In genomic region chr19:48696353-48697010, GRCh38 we compare ENCODE assay signal across 8 cellular contexts. TPM values are rescaled to one million over a fixed set of nuclear protein-coding genes. Genes with fewer than 3 reads are reported as not detected.
DNase-seq lines count a peak whose midpoint lies in the region; ATAC-seq, FAIRE-seq and TF ChIP-seq lines count a peak whose summit lies in the region.

No MANE protein-coding gene starts in this region.

- TF ChIP-seq CTCF in fibroblast of lung (conservative IDR thresholded peaks at IDR 0.05 in 1 of 2, IDR thresholded peaks at IDR 0.05 in 1 of 2; ENCODE audit: low read depth in 1 of 2, low read length in 2 of 2) = no peak
- TF ChIP-seq CTCF in ovary (IDR thresholded peaks at IDR 0.05) = no peak
- TF ChIP-seq CTCF in D721Med (IDR thresholded peaks at IDR 0.05; ENCODE audit: insufficient read depth, missing control alignments) = no peak

- ATAC-seq in GM18909 (IDR thresholded peaks at IDR 0.05; ENCODE audit: poor library complexity, unreplicated experiment) (no peak), HG02938 (IDR thresholded peaks at IDR 0.05; ENCODE audit: unreplicated experiment) (no peak)

- H3K27me3 ChIP-seq in fibroblast of lung (ENCODE audit: control insufficient read depth, insufficient read depth, low read length) = no peaks in the 10 kb centered on the region
- no peaks in the 10 kb centered on the region for H3K27me3 ChIP-seq in ovary

- no peak overlapping the region for H2AFZ ChIP-seq in fibroblast of lung (ENCODE audit: low read length)

- H3K9ac ChIP-seq in fibroblast of lung (ENCODE audit: insufficient read depth, low read length) = peak overlapping the region; percentile 7

- DNase-seq in COR-L47 (lab: John Stamatoyannopoulos, UW) (peak; percentile 4), NCI-H69 (lab: John Stamatoyannopoulos, UW) (peak; percentile 74), fibroblast of lung (ENCODE audit: low read depth in 2 of 2) (no peak), ovary (no peak), D721Med (ENCODE audit: insufficient read length, low spot score) (no peak), NOMO-1 (lab: John Stamatoyannopoulos, UW; ENCODE audit: unreplicated experiment in 2 of 2) (no peak)

- H3K36me3 ChIP-seq in fibroblast of lung (ENCODE audit: control insufficient read depth, insufficient read depth, low read length) (no peaks in the 10 kb centered on the region), ovary (no peaks in the 10 kb centered on the region)

- peaks cover 2% of the 10 kb centered on the region for H3K4me1 ChIP-seq in fibroblast of lung (ENCODE audit: control insufficient read depth, extremely low read depth, insufficient read depth, low read length)
- H3K4me1 ChIP-seq in ovary (ENCODE audit: insufficient read depth) = no peaks in the 10 kb centered on the region

- H3K27ac ChIP-seq in fibroblast of lung (ENCODE audit: insufficient read depth, low read length) (no peak overlapping the region), ovary (no peak overlapping the region)

- 21 to 31% (median 22%) methylated on average over 33 to 34 of the region's 34 CpGs for WGBS in ovary, 3 donors

- no peak for TF ChIP-seq EP300 in ovary (IDR thresholded peaks at IDR 0.05)

- no peak for TF ChIP-seq POLR2A in ovary (IDR thresholded peaks at IDR 0.05)

- H4K20me1 ChIP-seq in fibroblast of lung (ENCODE audit: control insufficient read depth, extremely low read depth, insufficient read depth, low read length) = no peaks in the 10 kb centered on the region

- no peak for FAIRE-seq in D721Med (lab: Jason Lieb, UNC)

- H3K4me3 ChIP-seq in fibroblast of lung (replicated peaks in 1 of 4; ENCODE audit: control extremely low read depth in 1 of 4, insufficient read depth in 1 of 4, low read depth in 3 of 4, low read length in 4 of 4) = no peak overlapping the region
- peak overlapping the region; percentile 16 for H3K4me3 ChIP-seq in ovary

- no peaks in the 10 kb centered on the region for H3K79me2 ChIP-seq in fibroblast of lung (ENCODE audit: control insufficient read depth, insufficient read depth, low read length)

- peak overlapping the region; percentile 51 for H3K4me2 ChIP-seq in fibroblast of lung (ENCODE audit: extremely low read depth, insufficient read depth, low read length)

- intact Hi-C loops in ovary (cut with DNase I) = no loop called here

- H3K9me3 ChIP-seq in fibroblast of lung (ENCODE audit: control insufficient read depth, insufficient read depth, low read depth, low read length) = no peaks in the 10 kb centered on the region
- no peaks in the 10 kb centered on the region for H3K9me3 ChIP-seq in ovary

RNA-seq across cellular contexts. Expression of gene FUT2, which starts 0.7 kb away (rescaled TPM):
- under 0.01 TPM in 1 of 2 replicates, not detected in the other for total RNA-seq in fibroblast of lung
- polyA plus RNA-seq in fibroblast of lung = not detected in 2 replicates
- 0.15 and 0.30 TPM in 2 replicates for polyA plus RNA-seq in fibroblast of lung (2012)
- not detected in 2 replicates for polyA minus RNA-seq in fibroblast of lung (ENCODE audit: low replicate concordance)
- total RNA-seq in ovary = 1 to 10 TPM in 5 of 7 donors, not detected in 2; 1.0 to 2.5 (median 2.4) TPM
- under 1 TPM; 0.10 to 0.23 TPM for polyA plus RNA-seq in ovary

RNA-seq across cellular contexts. Expression of gene MAMSTR, which starts 23.0 kb away (rescaled TPM):
- total RNA-seq in fibroblast of lung (0.51 and 0.99 TPM in 2 replicates), ovary (10 to 100 TPM in 5 of 7 donors, 1 to 10 TPM in 2; 1.3 to 17.1 (median 11.2) TPM)
- polyA plus RNA-seq in fibroblast of lung (0.84 and 1.8 TPM in 2 replicates), ovary (1 to 10 TPM; 3.7 to 5.7 TPM)
- polyA plus RNA-seq in fibroblast of lung (2012) = 2.9 and 6.0 TPM in 2 replicates
- 6.6 and 14.4 TPM in 2 replicates for polyA minus RNA-seq in fibroblast of lung (ENCODE audit: low replicate concordance)

RNA-seq across cellular contexts. Expression of gene NTN5, which starts 23.7 kb away (rescaled TPM):
- total RNA-seq in fibroblast of lung (under 0.01 and 0.51 TPM in 2 replicates), ovary (1 to 10 TPM in 6 of 7 donors, under 1 TPM in 1; 0.23 to 3.8 (median 2.2) TPM)
- polyA plus RNA-seq in fibroblast of lung (0.03 and 0.10 TPM in 2 replicates), ovary (1 to 10 TPM in 1 of 2 donors, under 1 TPM in 1; 0.55 to 1.4 TPM)
- 0.08 and 0.14 TPM in 2 replicates for polyA plus RNA-seq in fibroblast of lung (2012)
- polyA minus RNA-seq in fibroblast of lung (ENCODE audit: low replicate concordance) = not detected in 2 replicates

RNA-seq across cellular contexts. Expression of gene RASIP1, which starts 43.9 kb away (rescaled TPM):
- total RNA-seq in fibroblast of lung (0.99 and 1.5 TPM in 2 replicates), ovary (10 to 100 TPM in 5 of 7 donors, 1 to 10 TPM in 2; 4.9 to 25.9 (median 14.2) TPM)
- polyA plus RNA-seq in fibroblast of lung (1.2 and 1.6 TPM in 2 replicates), ovary (10 to 100 TPM in 1 of 2 donors, 1 to 10 TPM in 1; 4.1 to 18.4 TPM)
- polyA plus RNA-seq in fibroblast of lung (2012) = 1.3 and 1.5 TPM in 2 replicates
- 3.3 and 3.7 TPM in 2 replicates for polyA minus RNA-seq in fibroblast of lung (ENCODE audit: low replicate concordance)

RNA-seq across cellular contexts. Expression of gene IZUMO1, which starts 50.2 kb away (rescaled TPM):
- total RNA-seq in fibroblast of lung (not detected in 2 replicates), ovary (under 1 TPM in 2 of 7 donors, not detected in 5; 0.11 to 0.67 TPM)
- polyA plus RNA-seq in fibroblast of lung (not detected in 2 replicates), ovary (under 1 TPM; 0.08 to 0.13 TPM)
- polyA plus RNA-seq in fibroblast of lung (2012) = not detected in 2 replicates
- not detected in 2 replicates for polyA minus RNA-seq in fibroblast of lung (ENCODE audit: low replicate concordance)

Comparison
In these comparisons a context has a peak if more than half of its experiments do, and no peak if none do; other contexts are left out.
1. DNase-seq: peak in COR-L47 (single experiment) and NCI-H69 (single experiment); none in fibroblast of lung (0 of 2), ovary (0 of 5), D721Med (single experiment) and NOMO-1 (0 of 2).